In the genomic region with DNA sequence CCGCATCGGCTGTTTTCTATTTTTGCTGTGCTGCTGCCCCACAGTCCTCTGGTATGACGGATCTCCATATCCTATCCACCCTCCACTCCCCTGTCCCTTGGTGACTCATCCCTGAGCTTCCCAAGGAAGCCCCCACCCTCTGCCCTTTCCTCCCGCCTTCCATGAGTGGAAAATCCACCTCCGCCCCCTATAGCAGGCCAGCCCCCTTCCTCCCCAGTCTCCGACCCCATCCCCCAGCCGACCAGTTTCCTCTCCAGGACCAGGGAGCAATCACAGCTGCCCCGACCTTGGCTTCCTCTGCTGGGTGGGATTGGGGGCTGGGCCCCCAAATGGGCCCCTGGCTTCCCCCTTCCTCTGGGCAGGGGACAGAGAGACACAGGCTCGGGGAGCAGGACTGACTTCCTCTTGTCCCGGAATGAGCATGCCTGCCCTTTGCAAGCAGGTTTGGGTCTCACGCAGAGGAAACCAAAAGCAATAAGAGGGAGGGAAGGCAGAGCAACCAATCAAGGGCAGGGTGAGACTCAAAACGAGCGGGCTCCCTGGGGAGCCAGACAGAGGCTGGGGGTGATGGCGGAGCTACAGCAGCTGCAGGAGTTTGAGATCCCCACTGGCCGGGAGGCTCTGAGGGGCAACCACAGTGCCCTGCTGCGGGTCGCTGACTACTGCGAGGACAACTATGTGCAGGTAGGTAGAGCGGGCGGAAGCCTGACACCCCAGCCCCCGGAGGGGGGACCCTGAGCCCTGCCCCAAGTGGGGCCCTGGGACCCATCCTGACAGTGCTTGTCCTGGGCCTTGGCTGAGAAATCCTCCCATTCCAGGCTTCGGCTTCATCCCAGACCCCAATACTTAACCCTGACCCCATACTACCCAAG, we compare ENCODE assay signal across 8 cellular contexts. TPM values are rescaled to one million over a fixed set of nuclear protein-coding genes. Genes with fewer than 3 reads are reported as not detected.
DNase-seq lines count a peak whose midpoint lies in the region; ATAC-seq and TF ChIP-seq lines count a peak whose summit lies in the region.

A gene with protein sequence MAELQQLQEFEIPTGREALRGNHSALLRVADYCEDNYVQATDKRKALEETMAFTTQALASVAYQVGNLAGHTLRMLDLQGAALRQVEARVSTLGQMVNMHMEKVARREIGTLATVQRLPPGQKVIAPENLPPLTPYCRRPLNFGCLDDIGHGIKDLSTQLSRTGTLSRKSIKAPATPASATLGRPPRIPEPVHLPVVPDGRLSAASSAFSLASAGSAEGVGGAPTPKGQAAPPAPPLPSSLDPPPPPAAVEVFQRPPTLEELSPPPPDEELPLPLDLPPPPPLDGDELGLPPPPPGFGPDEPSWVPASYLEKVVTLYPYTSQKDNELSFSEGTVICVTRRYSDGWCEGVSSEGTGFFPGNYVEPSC (plus strand): TSS at position 550 of the 872 bp plus-strand sequence. CDS start 18 bp downstream, at position 568.
A gene (minus strand): TSS at position 417 of the 872 bp plus-strand sequence. CDS start 3,152 bp downstream, outside the sequence.

- no peak for TF ChIP-seq CTCF in right lobe of liver (IDR thresholded peaks at IDR 0.05)

- no peaks in the 10 kb centered on the region for H3K36me3 ChIP-seq in SJCRH30
- H3K36me3 ChIP-seq in right lobe of liver, result no peaks in the 10 kb centered on the region

- no peaks in the 10 kb centered on the region for H3K27me3 ChIP-seq in SJCRH30
- H3K27me3 ChIP-seq in right lobe of liver, result no peaks in the 10 kb centered on the region

- ATAC-seq in GM18517 (IDR thresholded peaks at IDR 0.05; ENCODE audit: unreplicated experiment), result peak; percentile 71
- peak; percentile 84 for ATAC-seq in HG02798 (IDR thresholded peaks at IDR 0.05; ENCODE audit: poor library complexity, unreplicated experiment)
- ATAC-seq in activated naive CD8-positive, alpha-beta T cell treated with anti-CD3 and anti-CD28 coated beads, Interleukin-2, amount 50 U/mL, for 24 hours, result peak; percentile 91
- peak; percentile 73 to 80 (median 79) for ATAC-seq in right lobe of liver
- peak; percentile 97 for ATAC-seq in stimulated activated naive B cell treated with anti-CD40 and anti-IgM and Interleukin-4, amounts not matched to agents 10 μg/mL and 1 μg/mL and 100 μg/mL, for 72 hours (replicated peaks)

- no peaks in the 10 kb centered on the region for H3K27me3 Mint-ChIP-seq in activated naive CD8-positive, alpha-beta T cell treated with anti-CD3 and anti-CD28 coated beads, Interleukin-2, amount 50 U/mL, for 24 hours
- no peaks in the 10 kb centered on the region for H3K27me3 Mint-ChIP-seq in stimulated activated naive B cell treated with anti-CD40 and anti-IgM and Interleukin-4, amounts not matched to agents 10 μg/mL and 1 μg/mL and 100 μg/mL, for 72 hours

- H3K36me3 Mint-ChIP-seq in activated naive CD8-positive, alpha-beta T cell treated with anti-CD3 and anti-CD28 coated beads, Interleukin-2, amount 50 U/mL, for 24 hours (ENCODE audit: low read depth), result peaks cover 25% of the 10 kb centered on the region
- H3K36me3 Mint-ChIP-seq in stimulated activated naive B cell treated with anti-CD40 and anti-IgM and Interleukin-4, amounts not matched to agents 10 μg/mL and 1 μg/mL and 100 μg/mL, for 72 hours, result peaks cover 17 to 27% of the 10 kb centered on the region in 2 donors

- peak; percentile 76 for TF ChIP-seq POLR2A in right lobe of liver (IDR thresholded peaks at IDR 0.05)

- H3K4me1 Mint-ChIP-seq in activated naive CD8-positive, alpha-beta T cell treated with anti-CD3 and anti-CD28 coated beads, Interleukin-2, amount 50 U/mL, for 24 hours, result peaks cover 62% of the 10 kb centered on the region
- peaks cover 62 to 65% of the 10 kb centered on the region in 2 donors for H3K4me1 Mint-ChIP-seq in stimulated activated naive B cell treated with anti-CD40 and anti-IgM and Interleukin-4, amounts not matched to agents 10 μg/mL and 1 μg/mL and 100 μg/mL, for 72 hours

- peak within 1 kb of the TSS; percentile 90 for H3K4me3 Mint-ChIP-seq in activated naive CD8-positive, alpha-beta T cell treated with anti-CD3 and anti-CD28 coated beads, Interleukin-2, amount 50 U/mL, for 24 hours
- H3K4me3 Mint-ChIP-seq in stimulated activated naive B cell treated with anti-CD40 and anti-IgM and Interleukin-4, amounts not matched to agents 10 μg/mL and 1 μg/mL and 100 μg/mL, for 72 hours, result peak within 1 kb of the TSS; percentile 84 to 91

- H3K9me3 ChIP-seq in SJCRH30 (replicated peaks) (no peaks in the 10 kb centered on the region), right lobe of liver (no peaks in the 10 kb centered on the region)

- 16% methylated on average over 12 of the region's 22 CpGs for WGBS in right lobe of liver (ENCODE audit: insufficient coverage, low coverage, low lambda C conversion rate, missing lambda C conversion rate)

- DNase-seq in SJCRH30, result peak; percentile 82 to 87
- DNase-seq in activated naive CD8-positive, alpha-beta T cell treated with anti-CD3 and anti-CD28 coated beads, Interleukin-2, amount 50 U/mL, for 24 hours, result peak; percentile 73
- DNase-seq in right lobe of liver, result peak; percentile 57 to 62 (median 60)
- DNase-seq in stimulated activated naive B cell treated with anti-CD40 and anti-IgM and Interleukin-4, amounts not matched to agents 10 μg/mL and 1 μg/mL and 100 μg/mL, for 72 hours, result peak; percentile 79
- no peak for DNase-seq in NCI-H1694 treated with DMSO at 0.1 percent for 48 hours (lab: John Stamatoyannopoulos, UW)
- DNase-seq in NCI-H748 treated with DMSO at 0.1 percent for 48 hours (lab: John Stamatoyannopoulos, UW), result no peak

- intact Hi-C loops in right lobe of liver (cut with DNase I), result no loop called here

- no peaks in the 10 kb centered on the region for H3K9me3 Mint-ChIP-seq in activated naive CD8-positive, alpha-beta T cell treated with anti-CD3 and anti-CD28 coated beads, Interleukin-2, amount 50 U/mL, for 24 hours
- peaks cover 0 to 2% of the 10 kb centered on the region in 2 donors for H3K9me3 Mint-ChIP-seq in stimulated activated naive B cell treated with anti-CD40 and anti-IgM and Interleukin-4, amounts not matched to agents 10 μg/mL and 1 μg/mL and 100 μg/mL, for 72 hours

- H3K4me1 ChIP-seq in SJCRH30, result peaks cover 10% of the 10 kb centered on the region
- H3K4me1 ChIP-seq in right lobe of liver, result no peaks in the 10 kb centered on the region

- peak within 1 kb of the TSS; percentile 81 for H3K27ac Mint-ChIP-seq in activated naive CD8-positive, alpha-beta T cell treated with anti-CD3 and anti-CD28 coated beads, Interleukin-2, amount 50 U/mL, for 24 hours
- peak within 1 kb of the TSS; percentile 97 for H3K27ac Mint-ChIP-seq in stimulated activated naive B cell treated with anti-CD40 and anti-IgM and Interleukin-4, amounts not matched to agents 10 μg/mL and 1 μg/mL and 100 μg/mL, for 72 hours

- H3K4me3 ChIP-seq in SJCRH30 (peak within 1 kb of the TSS; percentile 53), right lobe of liver (peak within 1 kb of the TSS; percentile 30 to 48 (median 39))

- H3K27ac ChIP-seq in SJCRH30, result peak within 1 kb of the TSS; percentile 51
- peak within 1 kb of the TSS; percentile 26 to 63 (median 44) for H3K27ac ChIP-seq in right lobe of liver

RNA-seq across cellular contexts. Expression of the first gene that starts in this region (rescaled TPM):
- 3.4 and 4.2 TPM in 2 replicates for total RNA-seq in SJCRH30 (2014; rRNA removed; shearing (Covaris generic))
- total RNA-seq in right lobe of liver, result 1 to 10 TPM; 3.0 to 9.7 (median 3.8) TPM

RNA-seq across cellular contexts. Expression of the second gene that starts in this region (rescaled TPM):
- total RNA-seq in SJCRH30 (2014; rRNA removed; shearing (Covaris generic)), result 2.8 and 5.3 TPM in 2 replicates
- total RNA-seq in right lobe of liver, result 1 to 10 TPM in 4 of 6 experiments, under 1 TPM in 2; 0.61 to 1.6 (median 1.2) TPM

Comparison
In these comparisons a context has a peak if more than half of its experiments do, and no peak if none do; other contexts are left out.
1. DNase-seq: peak in SJCRH30 (2 of 2), activated naive CD8-positive, alpha-beta T cell treated with anti-CD3 and anti-CD28 coated beads, Interleukin-2, amount 50 U/mL, for 24 hours (single experiment), right lobe of liver (3 of 3) and stimulated activated naive B cell treated with anti-CD40 and anti-IgM and Interleukin-4, amounts not matched to agents 10 μg/mL and 1 μg/mL and 100 μg/mL, for 72 hours (single experiment); none in NCI-H1694 treated with DMSO at 0.1 percent for 48 hours (single experiment) and NCI-H748 treated with DMSO at 0.1 percent for 48 hours (single experiment).
2. Peak in every context shown above with its lines, with median percentiles within 50 percentile points of each other: ATAC-seq.